In genomic region chr17:40319651-40320550, GRCh38 we compare ENCODE assay signal across 8 cellular contexts. TPM values are rescaled to one million over a fixed set of nuclear protein-coding genes. Genes with fewer than 3 reads are reported as not detected.
DNase-seq lines count a peak whose midpoint lies in the region; ATAC-seq, FAIRE-seq and TF ChIP-seq lines count a peak whose summit lies in the region.

No MANE protein-coding gene starts in this region.

- CTCF ChIA-PET in A549 (lab: Yijun Ruan, JAX): interaction anchor here (1.3 to 50.4 kb wide), 6 partner anchors 8 to 240 kb away, joined by 3 to 2395 read pairs (median 7); partner anchors contain the start of genes CDC6, GJD3 and RARA
- CTCF ChIA-PET in PC-9 (lab: Charles Lee): no interaction called here

- H3K4me1 ChIP-seq in A549 (peaks cover 87% of the 10 kb centered on the region), PC-9 (replicated peaks; ENCODE audit: insufficient read depth) (peaks cover 83% of the 10 kb centered on the region)

- H3K4me1 Mint-ChIP-seq in activated naive CD8-positive, alpha-beta T cell (ENCODE audit: low read depth): peaks cover 68% of the 10 kb centered on the region
- H3K4me1 Mint-ChIP-seq in memory B cell: peaks cover 52% of the 10 kb centered on the region

- H3K27ac ChIP-seq in A549 (peak overlapping the region; percentile 95 to 97; a peak in 4 of 6 replicates), PC-9 (no peak overlapping the region)

- peak overlapping the region; percentile 99 for H3K4me3 Mint-ChIP-seq in activated naive CD8-positive, alpha-beta T cell
- H3K4me3 Mint-ChIP-seq in memory B cell: peak overlapping the region; percentile 86

- H4K20me1 ChIP-seq in PC-9 (ENCODE audit: insufficient read depth): peaks cover 10% of the 10 kb centered on the region

- no peak overlapping the region for H2AFZ ChIP-seq in PC-9

- peaks cover 68% of the 10 kb centered on the region for H3K79me2 ChIP-seq in PC-9 (ENCODE audit: low read depth)

- TF ChIP-seq RAD21 in A549 (conservative IDR thresholded peaks at IDR 0.05 in 1 of 2, IDR thresholded peaks at IDR 0.05 in 1 of 2): no peak

- POLR2A ChIA-PET in A549 (lab: Yijun Ruan, JAX): interaction anchor here (0.9 kb wide), 1 partner anchor 11 kb away, joined by 3 read pairs; no protein-coding TSS in a partner anchor
- POLR2A ChIA-PET in PC-9 (lab: Charles Lee; ENCODE audit: unreplicated experiment): no interaction called here

- H3K27me3 ChIP-seq in PC-9 (ENCODE audit: insufficient read depth, low read depth): no peaks in the 10 kb centered on the region

- DNase-seq in A549 (ENCODE audit: low read depth in 1 of 2, low spot score in 1 of 2) (no peak), PC-9 (no peak), memory B cell (ENCODE audit: low spot score in 2 of 2) (no peak), NCI-H226 (no peak), SKM-1 treated with dmso at 0.1 percent for 144 hours (lab: John Stamatoyannopoulos, UW; ENCODE audit: unreplicated experiment) (no peak)
- peak; percentile 72 for DNase-seq in stimulated activated naive CD4-positive, alpha-beta T cell treated with Interleukin-2 at 50 U/mL for 16 hours (lab: John Stamatoyannopoulos, UW)

- H3K4me2 ChIP-seq in A549 (peak overlapping the region; percentile 99), PC-9 (peak overlapping the region; percentile 99)

- H3K9me3 ChIP-seq in A549 (no peaks in the 10 kb centered on the region), PC-9 (ENCODE audit: insufficient read depth, low read depth) (no peaks in the 10 kb centered on the region)

- TF ChIP-seq POLR2A in A549 (IDR thresholded peaks at IDR 0.05; ENCODE audit: low read length): no peak

- no peaks in the 10 kb centered on the region for H3K9me3 Mint-ChIP-seq in activated naive CD8-positive, alpha-beta T cell (ENCODE audit: low read depth)
- no peaks in the 10 kb centered on the region for H3K9me3 Mint-ChIP-seq in memory B cell

- no peaks in the 10 kb centered on the region for H3K36me3 Mint-ChIP-seq in activated naive CD8-positive, alpha-beta T cell
- no peaks in the 10 kb centered on the region for H3K36me3 Mint-ChIP-seq in memory B cell

- no peak for TF ChIP-seq CTCF in A549 (IDR thresholded peaks at IDR 0.05)
- TF ChIP-seq CTCF in PC-9 (conservative IDR thresholded peaks at IDR 0.05): no peak

- BruUV-seq in PC-9 (replicated peaks; lab: Mats Ljungman, UMichigan): no TSS peak

- H3K9me2 ChIP-seq in PC-9 (ENCODE audit: insufficient read depth): no peaks in the 10 kb centered on the region

- no peaks in the 10 kb centered on the region for H3K27me3 Mint-ChIP-seq in activated naive CD8-positive, alpha-beta T cell
- H3K27me3 Mint-ChIP-seq in memory B cell: no peaks in the 10 kb centered on the region

- no peak for ATAC-seq in A549
- no peak for ATAC-seq in memory B cell (ENCODE audit: low read depth)
- no peak for ATAC-seq in HG02678 (IDR thresholded peaks at IDR 0.05; ENCODE audit: unreplicated experiment)

- no peaks in the 10 kb centered on the region for H3K36me3 ChIP-seq in PC-9 (ENCODE audit: low read depth)

- WGBS in A549 (ENCODE audit: missing lambda C conversion rate): 83% methylated on average over 9 of the region's 11 CpGs

- peak overlapping the region; percentile 81 for H3K4me3 ChIP-seq in A549
- peak overlapping the region; percentile 99; the same call in 1 of the 2 replicates for H3K4me3 ChIP-seq in PC-9

- TF ChIP-seq EP300 in A549 (IDR thresholded peaks at IDR 0.05): no peak

- FAIRE-seq in A549 (lab: Jason Lieb, UNC): no peak

- peaks cover 28% of the 10 kb centered on the region for H3F3A ChIP-seq in PC-9 (ENCODE audit: insufficient read depth, low read depth)

- peak overlapping the region; percentile 95 for H3K27ac Mint-ChIP-seq in activated naive CD8-positive, alpha-beta T cell
- peak overlapping the region; percentile 100 for H3K27ac Mint-ChIP-seq in memory B cell

- intact Hi-C loops in PC-9 (cut with micrococcal nuclease; ENCODE audit: unreplicated experiment): loop anchor here (2.0 to 10.0 kb wide), 2 partner anchors 21 to 295 kb away; no protein-coding TSS in a partner anchor

TF ChIP-seq in A549, 52 proteins besides CTCF, POLR2A, EP300 and RAD21:
- no peak for TF ChIP-seq CBX8 (IDR thresholded peaks at IDR 0.05)
- no peak for TF ChIP-seq JUNB (IDR thresholded peaks at IDR 0.05)
- no peak for TF ChIP-seq MYC (IDR thresholded peaks at IDR 0.05; ENCODE audit: borderline replicate concordance, low read length)
- TF ChIP-seq EHF (CRISPR knock-in tag; IDR thresholded peaks at IDR 0.05): no peak
- TF ChIP-seq CHD4 (IDR thresholded peaks at IDR 0.05; ENCODE audit: borderline replicate concordance): no peak
- TF ChIP-seq BCL3 (IDR thresholded peaks at IDR 0.05): no peak
- no peak for TF ChIP-seq HOXA7 (CRISPR knock-in tag; IDR thresholded peaks at IDR 0.05)

RNA-seq across cellular contexts. Expression of gene RARA, which starts 10.9 kb away (rescaled TPM):
- 8.6 and 9.9 TPM in 2 replicates for polyA plus RNA-seq in A549 (2011; rRNA removed)
- polyA plus RNA-seq in A549 (2012; cell fraction: cytosol; rRNA removed): 6.5 and 11.0 TPM in 2 replicates
- 17.6 and 21.1 TPM in 2 replicates for polyA plus RNA-seq in A549 (2012; cell fraction: nucleus; rRNA removed)
- 17.2 to 18.5 TPM (median 17.9 TPM) in 3 replicates for polyA plus RNA-seq in A549 (2017; fragmentation: RNase III; extraction: RNeasy Plus Mini Kit Qiagen cat#74134 plus additional on column Dnase treatment)
- 11.6 and 12.9 TPM in 2 replicates for polyA minus RNA-seq in A549 (2011; rRNA and poly(A)+ RNA removed)
- 21.5 and 21.8 TPM in 2 replicates for total RNA-seq in PC-9 (2021)

RNA-seq across cellular contexts. Expression of gene CDC6, which starts 32.2 kb away (rescaled TPM):
- polyA plus RNA-seq in A549 (2011; rRNA removed) (71.4 and 79.5 TPM in 2 replicates), A549 (2017; fragmentation: RNase III; extraction: RNeasy Plus Mini Kit Qiagen cat#74134 plus additional on column Dnase treatment) (66.6 to 67.5 TPM (median 67.0 TPM) in 3 replicates)
- polyA plus RNA-seq in A549 (2012; cell fraction: cytosol; rRNA removed): 41.7 and 44.4 TPM in 2 replicates
- 29.8 and 45.7 TPM in 2 replicates for polyA plus RNA-seq in A549 (2012; cell fraction: nucleus; rRNA removed)
- polyA minus RNA-seq in A549 (2011; rRNA and poly(A)+ RNA removed): 27.0 and 28.3 TPM in 2 replicates
- total RNA-seq in PC-9 (2021): 37.8 and 44.9 TPM in 2 replicates

RNA-seq across cellular contexts. Expression of gene GJD3, which starts 44.6 kb away (rescaled TPM):
- polyA plus RNA-seq in A549 (2011; rRNA removed) (0.09 TPM in 1 of 2 replicates, not detected in the other), A549 (2017; fragmentation: RNase III; extraction: RNeasy Plus Mini Kit Qiagen cat#74134 plus additional on column Dnase treatment) (0.40 to 1.2 TPM (median 0.70 TPM) in 3 replicates)
- 0.21 and 0.41 TPM in 2 replicates for polyA plus RNA-seq in A549 (2012; cell fraction: cytosol; rRNA removed)
- 0.36 and 0.82 TPM in 2 replicates for polyA plus RNA-seq in A549 (2012; cell fraction: nucleus; rRNA removed)
- not detected in 2 replicates for polyA minus RNA-seq in A549 (2011; rRNA and poly(A)+ RNA removed)
- total RNA-seq in PC-9 (2021): not detected in 2 replicates
